ENCODE assay signal across 8 cellular contexts in the genomic region with DNA sequence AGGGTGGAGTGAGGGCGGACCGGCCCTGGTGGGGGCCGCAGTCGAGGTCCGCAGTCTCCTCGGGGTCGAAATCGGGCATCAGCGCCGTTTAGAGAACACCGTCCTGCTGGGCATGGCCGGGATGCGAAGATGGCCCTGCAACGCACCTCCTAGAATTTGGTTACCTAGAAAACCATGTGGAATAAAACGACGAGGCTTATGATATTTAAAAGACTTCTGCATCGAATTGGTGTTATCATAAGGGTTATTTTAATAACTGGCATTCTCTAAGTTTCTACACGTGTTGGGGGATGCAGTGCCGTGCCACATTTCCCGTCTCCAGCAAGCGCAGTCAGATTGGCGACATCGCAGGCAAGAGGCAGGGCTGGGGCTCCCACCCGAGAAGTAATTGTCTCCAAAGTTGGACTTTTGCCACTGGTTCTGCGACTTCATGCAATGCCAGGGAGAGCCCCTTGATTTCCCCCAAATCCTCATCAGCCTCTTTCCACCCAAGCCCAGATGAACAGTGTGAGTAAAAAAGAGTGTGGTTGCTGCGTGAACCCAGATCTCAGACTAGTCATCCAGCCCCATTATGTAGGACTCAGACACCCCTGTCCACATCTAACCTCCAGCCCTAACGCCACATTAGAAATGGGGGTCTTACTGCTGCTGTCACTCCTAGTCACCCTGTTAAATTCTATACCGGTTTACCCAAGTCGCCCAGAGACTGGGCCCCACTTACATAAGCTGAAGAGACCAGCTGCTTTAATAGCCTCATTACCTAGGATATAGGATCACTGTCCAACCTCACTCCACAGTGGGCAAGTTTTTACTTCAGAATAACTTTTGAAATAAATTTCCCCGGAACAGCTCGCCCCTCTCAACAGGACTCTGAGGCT.
A peak's percentile ranks its signal among the peaks of the same experiment; 100 is the strongest.
DNase-seq lines count a peak whose midpoint lies in the region; FAIRE-seq lines count a peak whose summit lies in the region.

No MANE protein-coding gene starts in this region.

- no peaks in the 10 kb centered on the region for H3K27me3 ChIP-seq in iPS-18a (ENCODE audit: control insufficient read depth, insufficient read depth, low read length)

- no peak overlapping the region for H3K27ac ChIP-seq in iPS-18a (ENCODE audit: low read length)

- peak overlapping the region; percentile 79 for H3K9ac ChIP-seq in ES-I3 (ENCODE audit: low read depth, low read length)
- peak overlapping the region; percentile 67 for H3K9ac ChIP-seq in iPS-18a (ENCODE audit: low read length)

- H3K9me3 ChIP-seq in ES-I3 (ENCODE audit: control insufficient read depth, insufficient read depth, low read length), result no peaks in the 10 kb centered on the region
- H3K9me3 ChIP-seq in iPS-18a (ENCODE audit: control insufficient read depth, low read depth, low read length), result no peaks in the 10 kb centered on the region

- no peak for FAIRE-seq in HTR-8/SVneo (lab: Jason Lieb, UNC)

- H3K4me3 ChIP-seq in iPS-18a (ENCODE audit: low read length), result peak overlapping the region; percentile 66

- H3K36me3 ChIP-seq in ES-I3 (ENCODE audit: insufficient read depth, low read length) (no peaks in the 10 kb centered on the region), iPS-18a (ENCODE audit: control insufficient read depth, low read depth, low read length) (no peaks in the 10 kb centered on the region)

- DNase-seq in NCI-H82 (lab: John Stamatoyannopoulos, UW), result peak; percentile 79
- peak in 31 of 56 donors; percentile 20 to 68 (median 48) for DNase-seq in amygdala (lab: John Stamatoyannopoulos, UW)
- peak; percentile 56 for DNase-seq in stimulated activated CD4-positive, alpha-beta T cell treated with anti-CD3 and anti-CD28 coated beads, Interleukin-1b, Interleukin-23, amount 100 ng/mL, for 48 hours
- no peak for DNase-seq in iPS-NIHi11 (ENCODE audit: low spot score)
- DNase-seq in HTR-8/SVneo (ENCODE audit: insufficient read length, low spot score), result no peak
- DNase-seq in SW 1271 (lab: John Stamatoyannopoulos, UW), result no peak

- H3K4me1 ChIP-seq in ES-I3 (ENCODE audit: insufficient read depth, low read length) (peaks cover 32% of the 10 kb centered on the region), iPS-18a (ENCODE audit: control insufficient read depth, low read depth, low read length) (peaks cover 24% of the 10 kb centered on the region)

Comparison
In these comparisons a context has a peak if more than half of its experiments do, and no peak if none do; other contexts are left out.
1. DNase-seq: peak in NCI-H82 (single experiment), amygdala (31 of 56) and stimulated activated CD4-positive, alpha-beta T cell treated with anti-CD3 and anti-CD28 coated beads, Interleukin-1b, Interleukin-23, amount 100 ng/mL, for 48 hours (single experiment); none in iPS-NIHi11 (single experiment), HTR-8/SVneo (single experiment) and SW 1271 (0 of 2).